ENCODE assay signal across 22 cellular contexts in genomic region chr16:8948831-8949230, GRCh38. TPM values are rescaled to one million over a fixed set of nuclear protein-coding genes. Genes with fewer than 3 reads are reported as not detected.
DNase-seq lines count a peak whose midpoint lies in the region; ATAC-seq and TF ChIP-seq lines count a peak whose summit lies in the region.
"Had no signal": no experiment of that assay in that cellular context is flagged by ENCODE, and none has a peak within 500 bp of the region (broad histone marks: within the 10 kb centered on the region; RNA-seq: fewer than 3 reads in every experiment).

No MANE protein-coding gene starts in this region.

- no peaks in the 10 kb centered on the region for H3K27me3 Mint-ChIP-seq in CD4-positive, alpha-beta memory T cell
- H3K27me3 Mint-ChIP-seq in activated naive CD8-positive, alpha-beta T cell = no peaks in the 10 kb centered on the region
- H3K27me3 Mint-ChIP-seq: activated CD4-positive, alpha-beta T cell treated with anti-CD3 and anti-CD28 coated beads, Interleukin-2, amount 10 ng/mL, durations not matched to agents 7 days and 5 days had no signal

- no peak overlapping the region for H2AFZ ChIP-seq in KMS-11 (ENCODE audit: low read depth)
- H2AFZ ChIP-seq in trophoblast cell (ENCODE audit: insufficient read depth, low read length, poor library complexity) = no peak overlapping the region

- peak overlapping the region; percentile 57 to 76 (median 64) for H3K4me3 Mint-ChIP-seq in CD4-positive, alpha-beta memory T cell
- H3K4me3 Mint-ChIP-seq in activated naive CD8-positive, alpha-beta T cell = peak overlapping the region; percentile 56
- H3K4me3 Mint-ChIP-seq: activated CD4-positive, alpha-beta T cell treated with anti-CD3 and anti-CD28 coated beads, Interleukin-2, amount 10 ng/mL, durations not matched to agents 7 days and 5 days had no signal

- peaks cover 94% of the 10 kb centered on the region for H4K20me1 ChIP-seq in KMS-11 (ENCODE audit: insufficient read depth)

- H3K4ac ChIP-seq in trophoblast cell (ENCODE audit: low read depth, low read length) = peak overlapping the region; percentile 49

- no peaks in the 10 kb centered on the region for H3K9me3 ChIP-seq in CD4-positive, alpha-beta memory T cell (ENCODE audit: control insufficient read depth in 1 of 2, low read length in 2 of 2)
- H3K9me3 ChIP-seq in trophoblast cell (ENCODE audit: insufficient read depth, low read depth, low read length) = no peaks in the 10 kb centered on the region
- H3K9me3 ChIP-seq in psoas muscle = no peaks in the 10 kb centered on the region
- H3K9me3 ChIP-seq: esophagus muscularis mucosa, HAP-1, mucosa of descending colon, SJCRH30, uterus had no signal

- no peak overlapping the region for H2BK12ac ChIP-seq in trophoblast cell (ENCODE audit: low read length)

- H3K9ac ChIP-seq in KMS-11 = no peak overlapping the region
- no peak overlapping the region for H3K9ac ChIP-seq in trophoblast cell (ENCODE audit: low read length)

- H3K79me1 ChIP-seq in trophoblast cell (ENCODE audit: low read length) = no peaks in the 10 kb centered on the region

- no peak overlapping the region for H3K14ac ChIP-seq in trophoblast cell (ENCODE audit: low read length)

- no peak for ATAC-seq in psoas muscle
- ATAC-seq: K562, left lobe of liver, mucosa of descending colon, right cardiac atrium had no signal

- H4K91ac ChIP-seq in trophoblast cell (ENCODE audit: low read depth, low read length) = no peak overlapping the region

- intact Hi-C loops in CD4-positive, alpha-beta memory T cell (cut with micrococcal nuclease) = no loop called here
- intact Hi-C loops in psoas muscle (cut with DNase I) = no loop called here

- peaks cover 78 to 94% (median 86%) of the 10 kb centered on the region in 4 donors for H3K4me1 Mint-ChIP-seq in CD4-positive, alpha-beta memory T cell
- peaks cover 92% of the 10 kb centered on the region for H3K4me1 Mint-ChIP-seq in activated naive CD8-positive, alpha-beta T cell (ENCODE audit: low read depth)

- H3K4me2 ChIP-seq in KMS-11 = peak overlapping the region; percentile 49
- no peak overlapping the region for H3K4me2 ChIP-seq in trophoblast cell (ENCODE audit: low read length)

- no CpG with 5 or more reads among the region's 5 CpGs for WGBS in trophoblast cell (ENCODE audit: extremely low coverage, insufficient coverage, insufficient read length)
- WGBS in psoas muscle, 3 donors = 63 to 80% (median 75%) methylated on average over 5 of the region's 5 CpGs

- H3K27ac ChIP-seq in CD4-positive, alpha-beta memory T cell (ENCODE audit: low read depth, low read length) = no peak overlapping the region
- H3K27ac ChIP-seq in KMS-11 = no peak overlapping the region
- no peak overlapping the region for H3K27ac ChIP-seq in trophoblast cell (ENCODE audit: low read depth, low read length)
- H3K27ac ChIP-seq in psoas muscle = no peak overlapping the region
- H3K27ac ChIP-seq: esophagus muscularis mucosa, SJCRH30, uterus had no signal

- no peak overlapping the region for H3K18ac ChIP-seq in trophoblast cell (ENCODE audit: low read length)

- DNase-seq in CD4-positive, alpha-beta memory T cell = no peak
- DNase-seq in trophoblast cell (no peak), psoas muscle (no peak), NCI-H1105 (lab: John Stamatoyannopoulos, UW) (no peak), AG08395 (ENCODE audit: low spot score) (no peak)
- DNase-seq: activated CD4-positive, alpha-beta T cell treated with anti-CD3 and anti-CD28 coated beads, Interleukin-2, amount 10 ng/mL, durations not matched to agents 7 days and 5 days; activated T-cell treated with anti-CD3 and anti-CD28 coated beads, Interleukin-2, amount 50 U/mL, for 4 hours; AML-193; DMS 273 treated with DMSO at 0.1 percent for 48 hours; mucosa of descending colon; NCI-H1048; NCI-H524 treated with DMSO at 0.1 percent for 48 hours; occipital lobe; right cardiac atrium; SJCRH30; uterus had no signal

- POLR2A ChIA-PET in CD4-positive, alpha-beta memory T cell (lab: Charles Lee; ENCODE audit: partially characterized antibody) = interaction anchor here (3.6 kb wide), 1 partner anchor 12 kb away, joined by 11 read pairs; no protein-coding TSS in a partner anchor

- peaks cover 96% of the 10 kb centered on the region for H3K4me1 ChIP-seq in CD4-positive, alpha-beta memory T cell (ENCODE audit: insufficient read depth, low read length)
- peaks cover 95% of the 10 kb centered on the region for H3K4me1 ChIP-seq in KMS-11 (ENCODE audit: low read depth, poor library complexity, severe bottlenecking)
- peaks cover 14 to 20% of the 10 kb centered on the region in 2 experiments for H3K4me1 ChIP-seq in trophoblast cell (ENCODE audit: control insufficient read depth in 1 of 2, insufficient read depth in 2 of 2, low read length in 2 of 2)
- peaks cover 88% of the 10 kb centered on the region for H3K4me1 ChIP-seq in psoas muscle

- H2BK120ac ChIP-seq in trophoblast cell (ENCODE audit: insufficient read depth, low read length, poor library complexity) = no peak overlapping the region

- no peak overlapping the region for H2BK5ac ChIP-seq in trophoblast cell (ENCODE audit: low read depth, low read length, poor library complexity)

- peak overlapping the region in 5 of 7 donors; percentile 5 to 76 (median 37) for H3K27ac Mint-ChIP-seq in CD4-positive, alpha-beta memory T cell
- H3K27ac Mint-ChIP-seq in activated naive CD8-positive, alpha-beta T cell = no peak overlapping the region

- H3K27me3 ChIP-seq in CD4-positive, alpha-beta memory T cell (ENCODE audit: insufficient read depth, low read length) = no peaks in the 10 kb centered on the region
- H3K27me3 ChIP-seq in KMS-11 (ENCODE audit: insufficient read depth, low read depth) = no peaks in the 10 kb centered on the region
- no peaks in the 10 kb centered on the region for H3K27me3 ChIP-seq in trophoblast cell (ENCODE audit: insufficient read depth, low read length)
- no peaks in the 10 kb centered on the region for H3K27me3 ChIP-seq in psoas muscle (ENCODE audit: insufficient read depth in 3 of 3, low read length in 2 of 3)
- H3K27me3 ChIP-seq: esophagus muscularis mucosa, SJCRH30, uterus had no signal

- H3K23ac ChIP-seq in trophoblast cell (ENCODE audit: low read length) = no peak overlapping the region

- no peaks in the 10 kb centered on the region for H3K36me3 ChIP-seq in CD4-positive, alpha-beta memory T cell (ENCODE audit: insufficient read depth, low read length)
- H3K36me3 ChIP-seq in KMS-11 (ENCODE audit: insufficient read depth) (no peaks in the 10 kb centered on the region), trophoblast cell (ENCODE audit: control insufficient read depth in 1 of 2, insufficient read depth in 2 of 2, low read length in 2 of 2) (no peaks in the 10 kb centered on the region), psoas muscle (ENCODE audit: insufficient read depth in 1 of 2, low read depth in 1 of 2) (no peaks in the 10 kb centered on the region)
- H3K36me3 ChIP-seq: esophagus muscularis mucosa, HAP-1, SJCRH30, uterus had no signal

- CTCF ChIA-PET in CD4-positive, alpha-beta memory T cell (lab: Charles Lee; ENCODE audit: partially characterized antibody) = interaction anchor here (3.5 to 4.2 kb wide), 2 partner anchors 12 to 60 kb away, joined by 18 to 20 read pairs; no protein-coding TSS in a partner anchor

- no peak overlapping the region for H4K8ac ChIP-seq in trophoblast cell (ENCODE audit: low read depth, low read length)

- no peak overlapping the region for H4K12ac ChIP-seq in trophoblast cell (ENCODE audit: low read depth, low read length)

- no peaks in the 10 kb centered on the region for H3K9me3 Mint-ChIP-seq in CD4-positive, alpha-beta memory T cell
- H3K9me3 Mint-ChIP-seq in activated naive CD8-positive, alpha-beta T cell (ENCODE audit: low read depth) = no peaks in the 10 kb centered on the region
- H3K9me3 Mint-ChIP-seq: activated CD4-positive, alpha-beta T cell treated with anti-CD3 and anti-CD28 coated beads, Interleukin-2, amount 10 ng/mL, durations not matched to agents 7 days and 5 days; activated T-cell treated with anti-CD3 and anti-CD28 coated beads, Interleukin-2, amount 50 U/mL, for 4 hours had no signal

- no peak overlapping the region for H2AK5ac ChIP-seq in trophoblast cell (ENCODE audit: low read length)

- TF ChIP-seq CTCF in KMS-11 (conservative IDR thresholded peaks at IDR 0.05; ENCODE audit: low read depth, low read length) = no peak
- no peak for TF ChIP-seq CTCF in psoas muscle (IDR thresholded peaks at IDR 0.05)

- peaks cover 96% of the 10 kb centered on the region for H3K79me2 ChIP-seq in KMS-11 (ENCODE audit: insufficient read depth, low read depth)
- H3K79me2 ChIP-seq in trophoblast cell (ENCODE audit: control insufficient read depth, insufficient read depth, low read length, poor library complexity) = peaks cover 38% of the 10 kb centered on the region

- peaks cover 0 to 4% of the 10 kb centered on the region in 2 donors for H3K36me3 Mint-ChIP-seq in CD4-positive, alpha-beta memory T cell
- H3K36me3 Mint-ChIP-seq in activated naive CD8-positive, alpha-beta T cell = no peaks in the 10 kb centered on the region

- no peak overlapping the region for H3K4me3 ChIP-seq in CD4-positive, alpha-beta memory T cell (ENCODE audit: low read length in 2 of 2)
- H3K4me3 ChIP-seq in KMS-11 (IDR thresholded peaks at IDR 0.05; ENCODE audit: insufficient read depth, low read depth, low read length) = no peak overlapping the region
- no peak overlapping the region for H3K4me3 ChIP-seq in trophoblast cell (ENCODE audit: low read depth, low read length)
- no peak overlapping the region for H3K4me3 ChIP-seq in psoas muscle
- H3K4me3 ChIP-seq: esophagus muscularis mucosa, HAP-1, K562, mucosa of descending colon, SJCRH30, uterus had no signal

RNA-seq across cellular contexts. Expression of gene USP7, which starts 14.9 kb away (rescaled TPM):
- 100 to 1,000 TPM; 194 to 206 TPM for total RNA-seq in CD4-positive, alpha-beta memory T cell
- polyA plus RNA-seq in CD4-positive, alpha-beta memory T cell = 10 to 100 TPM in 1 of 2 donors, 1 to 10 TPM in 1; 4.8 to 17.8 TPM
- 53.5 and 56.4 TPM in 2 replicates for polyA plus RNA-seq in trophoblast cell (2013)
- 100 to 1,000 TPM in 3 of 4 donors, 10 to 100 TPM in 1; 87.5 to 135 (median 120) TPM for total RNA-seq in psoas muscle
- polyA plus RNA-seq in psoas muscle = 100 to 1,000 TPM in 1 of 3 donors, 10 to 100 TPM in 2; 41.6 to 108 (median 47.1) TPM
